18 cellular contexts compared by ENCODE assay signal in the genomic region with DNA sequence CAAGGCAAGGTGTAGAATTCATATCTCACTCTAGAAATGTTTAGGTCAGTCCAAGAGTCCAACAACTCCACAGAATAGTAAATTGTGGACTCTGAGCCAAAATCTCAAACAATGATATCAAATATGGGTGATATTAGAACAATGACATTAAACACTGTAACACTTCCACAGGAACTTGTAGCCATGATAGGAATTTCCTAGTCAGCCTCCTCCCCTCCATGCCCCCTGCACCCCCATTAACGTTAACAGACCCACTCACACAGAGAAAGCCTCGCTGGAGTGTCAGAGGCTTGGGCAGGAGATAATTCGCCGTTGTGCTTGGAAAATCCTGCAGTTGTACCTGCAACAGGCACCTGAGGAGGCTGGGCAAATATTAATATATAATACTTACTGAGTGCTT.
DNase-seq lines count a peak whose midpoint lies in the region; ATAC-seq, FAIRE-seq and TF ChIP-seq lines count a peak whose summit lies in the region.
"Had no signal": no experiment of that assay in that cellular context is flagged by ENCODE, and none has a peak within 500 bp of the region (broad histone marks: within the 10 kb centered on the region; RNA-seq: fewer than 3 reads in every experiment).

No MANE protein-coding gene starts in this region.

- H4K20me1 ChIP-seq in endothelial cell of umbilical vein (replicated peaks; ENCODE audit: control insufficient read depth, extremely low read depth, insufficient read depth, low read length): no peaks in the 10 kb centered on the region

- H3K4me3 Mint-ChIP-seq in T-cell: no peak overlapping the region
- H3K4me3 Mint-ChIP-seq: CD4-positive, alpha-beta memory T cell; HFFc6 had no signal

- H3K9me3 Mint-ChIP-seq in T-cell: no peaks in the 10 kb centered on the region
- H3K9me3 Mint-ChIP-seq: HFFc6 had no signal

- CTCF ChIA-PET in HEK293 (lab: Yijun Ruan, JAX): no interaction called here
- CTCF ChIA-PET in endothelial cell of umbilical vein (lab: Charles Lee): no interaction called here
- CTCF ChIA-PET in T-cell (lab: Charles Lee): no interaction called here

- H3K4me3 ChIP-seq in HEK293 (ENCODE audit: low read depth, low read length): no peak overlapping the region
- no peak overlapping the region for H3K4me3 ChIP-seq in endothelial cell of umbilical vein (replicated peaks in 1 of 3; ENCODE audit: insufficient read depth in 1 of 3, low read depth in 1 of 3, low read length in 3 of 3)
- no peak overlapping the region for H3K4me3 ChIP-seq in stomach
- H3K4me3 ChIP-seq: GM12878, HAP-1 had no signal

- H3K27me3 Mint-ChIP-seq in T-cell: peaks cover 1 to 12% of the 10 kb centered on the region in 2 donors

- H3K4me1 ChIP-seq in HEK293 (ENCODE audit: control insufficient read depth, insufficient read depth, low read length): no peaks in the 10 kb centered on the region
- H3K4me1 ChIP-seq in endothelial cell of umbilical vein (ENCODE audit: control insufficient read depth, extremely low read depth, insufficient read depth, low read length): peaks cover 17% of the 10 kb centered on the region
- peaks cover 13 to 36% (median 27%) of the 10 kb centered on the region in 4 donors for H3K4me1 ChIP-seq in stomach
- H3K4me1 ChIP-seq: HAP-1 had no signal

- TF ChIP-seq CTCF in HEK293 (tag by site-specific recombination; IDR thresholded peaks at IDR 0.05) (no peak), endothelial cell of umbilical vein (IDR thresholded peaks at IDR 0.05; ENCODE audit: extremely low read depth in 1 of 2, insufficient read depth in 1 of 2, low read depth in 1 of 2, low read length in 2 of 2) (no peak), stomach (IDR thresholded peaks at IDR 0.05) (no peak)

- H3K79me2 ChIP-seq in endothelial cell of umbilical vein (ENCODE audit: control insufficient read depth, insufficient read depth, low read length): no peaks in the 10 kb centered on the region

- intact Hi-C loops in endothelial cell of umbilical vein (cut with micrococcal nuclease) (loop anchor here (2.0 to 10.0 kb wide), 4 partner anchors 88 to 664 kb away; no protein-coding TSS in a partner anchor), stomach (cut with DNase I; ENCODE audit: low total_unique reads) (no loop called here)

- dilution Hi-C loops in endothelial cell of umbilical vein (cut with MboI; ENCODE audit: extremely low pct_ligation_motif_present, low sequenced_read_pairs): no loop called here

- H3K36me3 Mint-ChIP-seq in T-cell: no peaks in the 10 kb centered on the region
- H3K36me3 Mint-ChIP-seq: CD4-positive, alpha-beta memory T cell had no signal

- FAIRE-seq in endothelial cell of umbilical vein (lab: Jason Lieb, UNC): peak; percentile 82
- FAIRE-seq: A204.1, GM12878, GM18507, HTR-8/SVneo had no signal

- H3K36me3 ChIP-seq in HEK293 (ENCODE audit: control insufficient read depth in 2 of 2, insufficient read depth in 1 of 2, low read length in 2 of 2) (no peaks in the 10 kb centered on the region), endothelial cell of umbilical vein (ENCODE audit: control insufficient read depth in 2 of 2, extremely low read depth in 1 of 2, insufficient read depth in 2 of 2, low read length in 2 of 2) (no peaks in the 10 kb centered on the region), stomach (no peaks in the 10 kb centered on the region)
- H3K36me3 ChIP-seq: BE2C, HAP-1 had no signal

- no TSS peak for BruUV-seq in endothelial cell of umbilical vein (replicated peaks; lab: Mats Ljungman, UMichigan)

- no peaks in the 10 kb centered on the region for H3K9me3 ChIP-seq in HEK293 (ENCODE audit: control insufficient read depth, insufficient read depth, low read depth, low read length)
- H3K9me3 ChIP-seq in endothelial cell of umbilical vein (replicated peaks; ENCODE audit: control insufficient read depth, insufficient read depth, low read length): no peaks in the 10 kb centered on the region
- H3K9me3 ChIP-seq in stomach: no peaks in the 10 kb centered on the region
- H3K9me3 ChIP-seq: BE2C, HAP-1 had no signal

- TF ChIP-seq EP300 in stomach (IDR thresholded peaks at IDR 0.05): no peak

- H3K27me3 ChIP-seq in endothelial cell of umbilical vein (ENCODE audit: control insufficient read depth in 2 of 2, insufficient read depth in 2 of 2, low read length in 2 of 2) (no peaks in the 10 kb centered on the region), stomach (no peaks in the 10 kb centered on the region)
- H3K27me3 ChIP-seq: BE2C had no signal

- ATAC-seq in HG03280 (IDR thresholded peaks at IDR 0.05; ENCODE audit: unreplicated experiment): no peak
- no peak for ATAC-seq in T-cell (replicated peaks in 1 of 4)
- ATAC-seq: GM12878 had no signal

- H2AFZ ChIP-seq in endothelial cell of umbilical vein (ENCODE audit: low read depth, low read length): no peak overlapping the region

- H3K9me1 ChIP-seq in endothelial cell of umbilical vein (replicated peaks; ENCODE audit: control insufficient read depth, extremely low read depth, insufficient read depth, low read length): no peaks in the 10 kb centered on the region

- H3K9ac ChIP-seq in endothelial cell of umbilical vein (replicated peaks; ENCODE audit: extremely low read depth, insufficient read depth, low read length): no peak overlapping the region

- 30 to 52% (median 31%) methylated on average over 4 of the region's 4 CpGs for WGBS in stomach, 5 donors

- H3K4me1 Mint-ChIP-seq in T-cell: no peaks in the 10 kb centered on the region

- TF ChIP-seq POLR2A in endothelial cell of umbilical vein (IDR thresholded peaks at IDR 0.05; ENCODE audit: low read depth, low read length) (no peak), stomach (IDR thresholded peaks at IDR 0.05) (no peak)

- H3K27ac ChIP-seq in HEK293 (ENCODE audit: extremely low read depth, low read depth, low read length): no peak overlapping the region
- H3K27ac ChIP-seq in endothelial cell of umbilical vein (ENCODE audit: insufficient read depth, low read depth, low read length): no peak overlapping the region
- H3K27ac ChIP-seq in stomach: peak overlapping the region in 1 of 5 donors; percentile 38
- H3K27ac ChIP-seq: C4-2B had no signal

- POLR2A ChIA-PET in HEK293 (lab: Yijun Ruan, JAX) (no interaction called here), endothelial cell of umbilical vein (lab: Charles Lee) (no interaction called here), T-cell (lab: Charles Lee) (no interaction called here)

- H3K27ac Mint-ChIP-seq in T-cell: no peak overlapping the region
- H3K27ac Mint-ChIP-seq: CD4-positive, alpha-beta memory T cell; HFFc6 had no signal

- DNase-seq in endothelial cell of umbilical vein (ENCODE audit: low read depth, low spot score) (peak; percentile 60), lung microvascular endothelial cell (ENCODE audit: low read depth in 2 of 2) (peak; percentile 1 to 72), stomach (peak; percentile 26), retina (no peak), T-cell (no peak)
- DNase-seq: BE2C; CD4-positive, alpha-beta memory T cell; DMS79; GOT3; HFFc6 had no signal

- H3K4me2 ChIP-seq in endothelial cell of umbilical vein (ENCODE audit: insufficient read depth, low read length): peak overlapping the region; percentile 74

TF ChIP-seq in HEK293, 187 proteins besides CTCF, POLR2A, EP300 and RAD21:
- TF ChIP-seq ZNF221 (tag by site-specific recombination; IDR thresholded peaks at IDR 0.05; ENCODE audit: borderline replicate concordance) (no peak), ZNF561 (tag by site-specific recombination; IDR thresholded peaks at IDR 0.05; ENCODE audit: borderline replicate concordance) (no peak), ZSCAN16 (tag by site-specific recombination; IDR thresholded peaks at IDR 0.05) (no peak), SCRT2 (tag by site-specific recombination; IDR thresholded peaks at IDR 0.05) (peak; percentile 68), ZNF354C (tag by site-specific recombination; IDR thresholded peaks at IDR 0.05; ENCODE audit: borderline replicate concordance, low read depth) (no peak)

TF ChIP-seq in endothelial cell of umbilical vein, 7 proteins besides CTCF, POLR2A, EP300 and RAD21:
- TF ChIP-seq FOS (IDR thresholded peaks at IDR 0.05; ENCODE audit: borderline replicate concordance, insufficient read depth, low read length): peak; percentile 54
- peak; percentile 36 for TF ChIP-seq POLR2AphosphoS5 (IDR thresholded peaks at IDR 0.05; ENCODE audit: insufficient read depth, low read depth, low read length)
- no peak for TF ChIP-seq EZH2 (IDR thresholded peaks at IDR 0.05; ENCODE audit: borderline replicate concordance, low read depth, low read length, severe bottlenecking)
- TF ChIP-seq JUN (IDR thresholded peaks at IDR 0.05; ENCODE audit: borderline replicate concordance, insufficient read depth, insufficient read length, low read depth): peak; percentile 41
- TF ChIP-seq GATA2 (IDR thresholded peaks at IDR 0.05; ENCODE audit: insufficient read depth, insufficient read length, low read depth, low read length): peak; percentile 68
- TF ChIP-seq, protein P1, sequence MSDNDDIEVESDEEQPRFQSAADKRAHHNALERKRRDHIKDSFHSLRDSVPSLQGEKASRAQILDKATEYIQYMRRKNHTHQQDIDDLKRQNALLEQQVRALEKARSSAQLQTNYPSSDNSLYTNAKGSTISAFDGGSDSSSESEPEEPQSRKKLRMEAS (IDR thresholded peaks at IDR 0.05; ENCODE audit: insufficient read depth, insufficient read length): no peak
- no peak for TF ChIP-seq MYC (IDR thresholded peaks at IDR 0.05; ENCODE audit: low read depth, low read length)

Comparison
In these comparisons a context has a peak if more than half of its experiments do, and no peak if none do; other contexts are left out.
1. DNase-seq: peak in endothelial cell of umbilical vein (single experiment), lung microvascular endothelial cell (2 of 2) and stomach (single experiment); none in retina (single experiment) and T-cell (0 of 34).